In genomic region chr11:124114942-124115781, GRCh38 we compare ENCODE assay signal across 8 cellular contexts. TPM values are rescaled to one million over a fixed set of nuclear protein-coding genes. Genes with fewer than 3 reads are reported as not detected.
A peak's percentile ranks its signal among the peaks of the same experiment; 100 is the strongest.
DNase-seq lines count a peak whose midpoint lies in the region; ATAC-seq, FAIRE-seq and TF ChIP-seq lines count a peak whose summit lies in the region.

VWA5A (plus strand) TSS chr11:124115450; CDS start chr11:124117512, 2,062 bp downstream.

- peak within 1 kb of the TSS; percentile 54 to 65 for H3K9ac ChIP-seq in kidney (ENCODE audit: low read length in 2 of 2)

- FAIRE-seq in kidney (lab: Jason Lieb, UNC), result peak; percentile 78

- intact Hi-C loops in kidney (cut with DNase I), result no loop called here

- H3K4me3 ChIP-seq in choroid plexus epithelial cell (ENCODE audit: low read depth, low read length), result peak within 1 kb of the TSS; percentile 67
- peak within 1 kb of the TSS; percentile 81 to 93 for H3K4me3 ChIP-seq in kidney (ENCODE audit: low read length in 2 of 2)

- peaks cover 8 to 10% of the 10 kb centered on the region in 2 donors for H3K36me3 ChIP-seq in kidney (ENCODE audit: control insufficient read depth in 1 of 2, insufficient read depth in 2 of 2, low read length in 2 of 2)

- H3K27ac ChIP-seq in kidney (ENCODE audit: low read depth in 2 of 2, low read length in 2 of 2), result peak within 1 kb of the TSS; percentile 12 to 21

- TF ChIP-seq CTCF in choroid plexus epithelial cell (conservative IDR thresholded peaks at IDR 0.05; ENCODE audit: low read depth, low read length) (no peak), kidney (IDR thresholded peaks at IDR 0.05; ENCODE audit: borderline replicate concordance, extremely low read depth, insufficient read depth) (no peak)

- DNase-seq in NCI-H524 (lab: John Stamatoyannopoulos, UW) (peak; percentile 22 to 63), NCI-H524 treated with DMSO at 0.1 percent for 48 hours (lab: John Stamatoyannopoulos, UW) (no peak), NCI-H2081 treated with DMSO at 0.1 percent for 48 hours (lab: John Stamatoyannopoulos, UW) (peak; percentile 51), choroid plexus epithelial cell (ENCODE audit: low read depth) (peak; percentile 93), kidney (peak; percentile 88)
- DNase-seq in activated CD4-positive, alpha-beta T cell treated with anti-CD3 and anti-CD28 coated beads for 1 hour, result peak; percentile 69
- peak; percentile 73 to 76 for DNase-seq in stimulated activated CD4-positive, alpha-beta T cell treated with anti-CD3 and anti-CD28 coated beads, Interleukin-15, amount 100 ng/mL, for 48 hours (ENCODE audit: low read depth in 2 of 2)

- H3K9me3 ChIP-seq in kidney (ENCODE audit: control insufficient read depth in 1 of 2, low read length in 2 of 2), result no peaks in the 10 kb centered on the region

- peak; percentile 100 for ATAC-seq in HG02884 (IDR thresholded peaks at IDR 0.05; ENCODE audit: unreplicated experiment)

- H3K4me1 ChIP-seq in kidney (ENCODE audit: control insufficient read depth in 1 of 2, insufficient read depth in 1 of 2, low read depth in 1 of 2, low read length in 2 of 2), result peaks cover 0 to 3% of the 10 kb centered on the region in 2 donors

RNA-seq across cellular contexts. Expression of gene VWA5A, which starts in this region (rescaled TPM):
- 57.2 TPM for total RNA-seq in kidney
- 25.0 TPM for polyA plus RNA-seq in kidney (ENCODE audit: insufficient read depth, low read depth, low replicate concordance)
